Comparison of ENCODE assay signal across 8 cellular contexts in genomic region chr1:201709564-201710295, GRCh38.
DNase-seq lines count a peak whose midpoint lies in the region; ATAC-seq and TF ChIP-seq lines count a peak whose summit lies in the region.

No MANE protein-coding gene starts in this region.

- H3K79me2 ChIP-seq in PC-3 (ENCODE audit: low read length): no peaks in the 10 kb centered on the region
- H3K79me2 ChIP-seq in osteoblast (ENCODE audit: insufficient read depth, low read length): peaks cover 77% of the 10 kb centered on the region

- TF ChIP-seq CTCF in PC-3 (conservative IDR thresholded peaks at IDR 0.05; ENCODE audit: low read depth, low read length): peak; percentile 72
- peak; percentile 51 for TF ChIP-seq CTCF in foreskin fibroblast (IDR thresholded peaks at IDR 0.05; ENCODE audit: low read depth, low read length)
- TF ChIP-seq CTCF in osteoblast (IDR thresholded peaks at IDR 0.05; ENCODE audit: extremely low read depth, low read depth, low read length): peak; percentile 89
- peak; percentile 81 to 96 (median 96) for TF ChIP-seq CTCF in tibial nerve (IDR thresholded peaks at IDR 0.05)

- no peaks in the 10 kb centered on the region for H3K27me3 ChIP-seq in PC-3 (ENCODE audit: low read length)
- no peaks in the 10 kb centered on the region for H3K27me3 ChIP-seq in osteoblast (ENCODE audit: insufficient read depth, low read length)
- H3K27me3 ChIP-seq in tibial nerve: no peaks in the 10 kb centered on the region

- CTCF ChIA-PET in PC-3 (lab: Charles Lee): interaction anchor here (0.6 to 2.1 kb wide), 5 partner anchors 14 to 85 kb away, joined by 3 to 35 read pairs (median 6); no protein-coding TSS in a partner anchor

- H3K4me2 ChIP-seq in PC-3 (ENCODE audit: low read length): no peak overlapping the region
- peak overlapping the region; percentile 18 for H3K4me2 ChIP-seq in osteoblast (ENCODE audit: insufficient read depth, low read length)

- no peaks in the 10 kb centered on the region for H3K9me3 Mint-ChIP-seq in activated T-cell treated with anti-CD3 and anti-CD28 coated beads, Interleukin-2, amount 50 U/mL, for 72 hours

- H3K27ac ChIP-seq in PC-3 (ENCODE audit: low read length) (no peak overlapping the region), osteoblast (ENCODE audit: low read depth, low read length) (peak overlapping the region; percentile 99), tibial nerve (peak overlapping the region in 3 of 4 donors; percentile 21 to 97 (median 21))

- ATAC-seq in HG02981 (IDR thresholded peaks at IDR 0.05; ENCODE audit: unreplicated experiment): peak; percentile 80
- ATAC-seq in PC-3: peak; percentile 59
- ATAC-seq in activated T-cell treated with anti-CD3 and anti-CD28 coated beads, Interleukin-2, amount 50 U/mL, for 72 hours (replicated peaks in 1 of 2): peak; percentile 82 to 85

- POLR2A ChIA-PET in PC-3 (lab: Charles Lee; ENCODE audit: unreplicated experiment): no interaction called here

- WGBS in tibial nerve, 2 donors: 52 to 61% methylated on average over 4 of the region's 4 CpGs

- H3K4me1 ChIP-seq in PC-3 (ENCODE audit: insufficient read depth, low read length): peaks cover 34% of the 10 kb centered on the region
- peaks cover 84% of the 10 kb centered on the region for H3K4me1 ChIP-seq in osteoblast (ENCODE audit: insufficient read depth, low read length)
- H3K4me1 ChIP-seq in tibial nerve: peaks cover 0 to 62% (median 47%) of the 10 kb centered on the region in 4 donors

- TF ChIP-seq POLR2A in tibial nerve (IDR thresholded peaks at IDR 0.05): no peak

- no peak overlapping the region for H3K4me3 ChIP-seq in PC-3 (ENCODE audit: low read length)
- H3K4me3 ChIP-seq in foreskin fibroblast (ENCODE audit: low read depth in 1 of 2, low read length in 2 of 2): no peak overlapping the region
- no peak overlapping the region for H3K4me3 ChIP-seq in osteoblast (ENCODE audit: insufficient read depth, low read length)
- H3K4me3 ChIP-seq in tibial nerve: no peak overlapping the region

- TF ChIP-seq EP300 in tibial nerve (IDR thresholded peaks at IDR 0.05): no peak

- H3K4me3 Mint-ChIP-seq in activated T-cell treated with anti-CD3 and anti-CD28 coated beads, Interleukin-2, amount 50 U/mL, for 72 hours: no peak overlapping the region

- H3K9me3 ChIP-seq in PC-3 (ENCODE audit: low read length) (no peaks in the 10 kb centered on the region), osteoblast (ENCODE audit: low read depth, low read length) (no peaks in the 10 kb centered on the region), tibial nerve (no peaks in the 10 kb centered on the region)

- no peaks in the 10 kb centered on the region for H3K36me3 ChIP-seq in PC-3 (ENCODE audit: low read depth, low read length)
- H3K36me3 ChIP-seq in osteoblast (ENCODE audit: insufficient read depth, low read length): peaks cover 12% of the 10 kb centered on the region
- H3K36me3 ChIP-seq in tibial nerve: no peaks in the 10 kb centered on the region

- no peak overlapping the region for H3K27ac Mint-ChIP-seq in activated T-cell treated with anti-CD3 and anti-CD28 coated beads, Interleukin-2, amount 50 U/mL, for 72 hours

- no peaks in the 10 kb centered on the region for H3K4me1 Mint-ChIP-seq in activated T-cell treated with anti-CD3 and anti-CD28 coated beads, Interleukin-2, amount 50 U/mL, for 72 hours (ENCODE audit: low read depth)

- H3K9me2 ChIP-seq in PC-3 (replicated peaks; ENCODE audit: low read length): no peaks in the 10 kb centered on the region

- H2AFZ ChIP-seq in PC-3 (ENCODE audit: low read length): no peak overlapping the region
- no peak overlapping the region for H2AFZ ChIP-seq in osteoblast (ENCODE audit: low read length)

- H4K20me1 ChIP-seq in PC-3 (ENCODE audit: low read length) (no peaks in the 10 kb centered on the region), osteoblast (ENCODE audit: insufficient read depth, low read length) (peaks cover 19% of the 10 kb centered on the region)

- intact Hi-C loops in PC-3 (cut with micrococcal nuclease): loop anchor here (1.0 to 5.0 kb wide), 2 partner anchors 84 to 227 kb away; no protein-coding TSS in a partner anchor

- no TSS peak for BruUV-seq in PC-3 (replicated peaks; lab: Mats Ljungman, UMichigan)

- H3K36me3 Mint-ChIP-seq in activated T-cell treated with anti-CD3 and anti-CD28 coated beads, Interleukin-2, amount 50 U/mL, for 72 hours (ENCODE audit: insufficient read depth in 2 of 2): no peaks in the 10 kb centered on the region

- H3F3A ChIP-seq in PC-3 (ENCODE audit: low read length, unreplicated experiment): no peaks in the 10 kb centered on the region

- peak; percentile 19 for DNase-seq in NK-92 treated with Interleukin-12 subunit alpha and Interleukin-12 subunit beta, amount 100 ng/mL, for 24 hours (lab: John Stamatoyannopoulos, UW)
- DNase-seq in NK-92 (lab: John Stamatoyannopoulos, UW; ENCODE audit: unreplicated experiment): no peak
- DNase-seq in PC-3: peak; percentile 65
- peak; percentile 68 to 70 for DNase-seq in activated T-cell treated with anti-CD3 and anti-CD28 coated beads, Interleukin-2, amount 50 U/mL, for 72 hours
- DNase-seq in foreskin fibroblast: peak; percentile 40 to 77
- peak; percentile 90 for DNase-seq in osteoblast (ENCODE audit: insufficient read length, low spot score, missing footprints)
- DNase-seq in tibial nerve (ENCODE audit: low spot score in 2 of 2): peak; percentile 55 to 74

- no peak overlapping the region for H3K9ac ChIP-seq in PC-3 (ENCODE audit: low read length)

- H3K27me3 Mint-ChIP-seq in activated T-cell treated with anti-CD3 and anti-CD28 coated beads, Interleukin-2, amount 50 U/mL, for 72 hours (ENCODE audit: low read depth): peaks cover 5% of the 10 kb centered on the region
